In genomic region chr4:6469898-6470501, GRCh38 we compare ENCODE assay signal across 11 cellular contexts. TPM values are rescaled to one million over a fixed set of nuclear protein-coding genes. Genes with fewer than 3 reads are reported as not detected.
DNase-seq lines count a peak whose midpoint lies in the region; ATAC-seq, FAIRE-seq and TF ChIP-seq lines count a peak whose summit lies in the region.
"Had no signal": no experiment of that assay in that cellular context is flagged by ENCODE, and none has a peak within 500 bp of the region (broad histone marks: within the 10 kb centered on the region; RNA-seq: fewer than 3 reads in every experiment).

No MANE protein-coding gene starts in this region.

- peak overlapping the region; percentile 83 for H3K4me2 ChIP-seq in mammary epithelial cell (ENCODE audit: insufficient read depth, low read depth, low read length)
- peak overlapping the region; percentile 68 for H3K4me2 ChIP-seq in HepG2 (ENCODE audit: low read depth, low read length)
- no peak overlapping the region for H3K4me2 ChIP-seq in Karpas-422 (ENCODE audit: low read depth, low read length, poor library complexity, severe bottlenecking)

- TF ChIP-seq EP300 in HepG2 (IDR thresholded peaks at IDR 0.05; ENCODE audit: low read depth in 2 of 2, low read length in 2 of 2) (no peak), HepG2 (CRISPR knock-in tag; IDR thresholded peaks at IDR 0.05; ENCODE audit: borderline replicate concordance) (no peak)

- no peaks in the 10 kb centered on the region for H3K36me3 Mint-ChIP-seq in HFFc6 (ENCODE audit: low read depth)
- H3K36me3 Mint-ChIP-seq in stimulated activated effector memory CD8-positive, alpha-beta T cell treated with anti-CD3 and anti-CD28 coated beads, Interleukin-12 subunit alpha, Interleukin-12 subunit beta, amount 100 ng/mL, for 72 hours: no peaks in the 10 kb centered on the region
- H3K36me3 Mint-ChIP-seq in activated naive CD4-positive, alpha-beta T cell treated with anti-CD3 and anti-CD28 coated beads, Interleukin-2, amount 50 U/mL, for 72 hours: no peaks in the 10 kb centered on the region

- TF ChIP-seq RAD21 in HepG2 (CRISPR knock-in tag; IDR thresholded peaks at IDR 0.05): no peak

- no peaks in the 10 kb centered on the region for H3K79me2 ChIP-seq in mammary epithelial cell (ENCODE audit: insufficient read depth, low read length)
- H3K79me2 ChIP-seq in HepG2 (ENCODE audit: insufficient read depth, low read length): no peaks in the 10 kb centered on the region
- H3K79me2 ChIP-seq in Karpas-422 (ENCODE audit: low read length): no peaks in the 10 kb centered on the region

- TF ChIP-seq POLR2A in HepG2 (IDR thresholded peaks at IDR 0.05; ENCODE audit: insufficient read depth in 1 of 2, low read depth in 2 of 2, low read length in 2 of 2): no peak
- TF ChIP-seq POLR2A in GM12891 (IDR thresholded peaks at IDR 0.05; ENCODE audit: low read depth, low read length): no peak

- peaks cover 3% of the 10 kb centered on the region for H4K20me1 ChIP-seq in mammary epithelial cell (ENCODE audit: insufficient read depth, low read length)
- H4K20me1 ChIP-seq in HepG2 (ENCODE audit: insufficient read depth, low read length): no peaks in the 10 kb centered on the region
- no peaks in the 10 kb centered on the region for H4K20me1 ChIP-seq in Karpas-422 (ENCODE audit: insufficient read depth, low read depth, low read length)

- H3K36me3 ChIP-seq in mammary epithelial cell (ENCODE audit: insufficient read depth, low read length) (no peaks in the 10 kb centered on the region), HepG2 (replicated peaks in 1 of 2; ENCODE audit: control insufficient read depth in 1 of 2, insufficient read depth in 2 of 2, low read length in 2 of 2) (no peaks in the 10 kb centered on the region), Karpas-422 (ENCODE audit: insufficient read depth, low read length) (no peaks in the 10 kb centered on the region)

- dilution Hi-C loops in mammary epithelial cell (cut with HindIII; ENCODE audit: low sequenced_read_pairs): no loop called here

- FAIRE-seq in HepG2 (lab: Jason Lieb, UNC) (no peak), GM12891 (lab: Jason Lieb, UNC) (no peak)

- CTCF ChIA-PET in mammary epithelial cell (lab: Charles Lee; ENCODE audit: low non-redundant PET) (no interaction called here), HepG2 (lab: Yijun Ruan, JAX; ENCODE audit: low intra/inter-chr PET ratio, low total read pairs) (no interaction called here)

- H3K4me3 ChIP-seq in mammary epithelial cell (replicated peaks in 1 of 3; ENCODE audit: insufficient read depth in 1 of 3, low read depth in 2 of 3, low read length in 3 of 3) (no peak overlapping the region), HepG2 (replicated peaks in 1 of 3; ENCODE audit: insufficient read depth in 1 of 3, low read depth in 2 of 3, low read length in 3 of 3) (peak overlapping the region; percentile 26 to 69 (median 43); a peak in 4 of 6 replicates), Karpas-422 (ENCODE audit: low read length) (no peak overlapping the region)

- ATAC-seq in HepG2: no peak
- ATAC-seq in stimulated activated effector memory CD8-positive, alpha-beta T cell treated with anti-CD3 and anti-CD28 coated beads, Interleukin-12 subunit alpha, Interleukin-12 subunit beta, amount 100 ng/mL, for 72 hours: no peak
- no peak for ATAC-seq in HG03378 (IDR thresholded peaks at IDR 0.05; ENCODE audit: unreplicated experiment)
- no peak for ATAC-seq in activated naive CD4-positive, alpha-beta T cell treated with anti-CD3 and anti-CD28 coated beads, Interleukin-2, amount 50 U/mL, for 72 hours

- no peaks in the 10 kb centered on the region; the same call in 1 of the 2 replicates for H3K4me1 Mint-ChIP-seq in HFFc6 (ENCODE audit: low read depth)
- H3K4me1 Mint-ChIP-seq in stimulated activated effector memory CD8-positive, alpha-beta T cell treated with anti-CD3 and anti-CD28 coated beads, Interleukin-12 subunit alpha, Interleukin-12 subunit beta, amount 100 ng/mL, for 72 hours: no peaks in the 10 kb centered on the region

- intact Hi-C loops in mammary epithelial cell (cut with micrococcal nuclease): loop anchor here (5.0 kb wide), 1 partner anchor 77 kb away; no protein-coding TSS in a partner anchor
- intact Hi-C loops in HepG2 (cut with micrococcal nuclease; ENCODE audit: unreplicated experiment): loop anchor here (5.0 kb wide), 1 partner anchor 77 kb away; no protein-coding TSS in a partner anchor

- 41% methylated on average over 15 of the region's 18 CpGs for WGBS in mammary epithelial cell (ENCODE audit: low coverage, missing lambda C conversion rate)
- WGBS in HepG2 (ENCODE audit: low lambda C conversion rate): 29% methylated on average over 14 of the region's 18 CpGs

- H3K9me3 ChIP-seq in mammary epithelial cell (replicated peaks; ENCODE audit: insufficient read depth, low read length): no peaks in the 10 kb centered on the region
- no peaks in the 10 kb centered on the region for H3K9me3 ChIP-seq in HepG2 (ENCODE audit: low read length)
- no peaks in the 10 kb centered on the region for H3K9me3 ChIP-seq in Karpas-422 (ENCODE audit: low read length)

- H3K27ac ChIP-seq in mammary epithelial cell (ENCODE audit: insufficient read depth, low read depth, low read length): no peak overlapping the region
- no peak overlapping the region for H3K27ac ChIP-seq in HepG2 (ENCODE audit: extremely low read length, insufficient read depth, low read length)
- H3K27ac ChIP-seq in Karpas-422 (ENCODE audit: low read length): no peak overlapping the region

- H3K9me3 Mint-ChIP-seq in HFFc6: no peaks in the 10 kb centered on the region
- H3K9me3 Mint-ChIP-seq in stimulated activated effector memory CD8-positive, alpha-beta T cell treated with anti-CD3 and anti-CD28 coated beads, Interleukin-12 subunit alpha, Interleukin-12 subunit beta, amount 100 ng/mL, for 72 hours: no peaks in the 10 kb centered on the region
- H3K9me3 Mint-ChIP-seq in activated naive CD4-positive, alpha-beta T cell treated with anti-CD3 and anti-CD28 coated beads, Interleukin-2, amount 50 U/mL, for 72 hours: no peaks in the 10 kb centered on the region

- BruUV-seq in mammary epithelial cell (replicated peaks; lab: Mats Ljungman, UMichigan) (no TSS peak), HepG2 (replicated peaks; lab: Mats Ljungman, UMichigan) (no TSS peak)

- H3K27me3 Mint-ChIP-seq in HFFc6 (ENCODE audit: insufficient read depth): peaks cover 48% of the 10 kb centered on the region

- in situ Hi-C loops in mammary epithelial cell (cut with MboI; ENCODE audit: low sequenced_read_pairs in 2 of 2) (no loop called here), HepG2 (cut with HindIII; ENCODE audit: extremely low pct_ligation_motif_present, low pct_unique_long_range_greater_than_20kb) (no loop called here)

- H3K4me3 Mint-ChIP-seq in HFFc6: peak overlapping the region; percentile 76
- H3K4me3 Mint-ChIP-seq in stimulated activated effector memory CD8-positive, alpha-beta T cell treated with anti-CD3 and anti-CD28 coated beads, Interleukin-12 subunit alpha, Interleukin-12 subunit beta, amount 100 ng/mL, for 72 hours: peak overlapping the region; percentile 48

- peak overlapping the region; percentile 38; the same call in 1 of the 2 replicates for H3K27ac Mint-ChIP-seq in HFFc6
- H3K27ac Mint-ChIP-seq in stimulated activated effector memory CD8-positive, alpha-beta T cell treated with anti-CD3 and anti-CD28 coated beads, Interleukin-12 subunit alpha, Interleukin-12 subunit beta, amount 100 ng/mL, for 72 hours: no peak overlapping the region
- H3K27ac Mint-ChIP-seq in activated naive CD4-positive, alpha-beta T cell treated with anti-CD3 and anti-CD28 coated beads, Interleukin-2, amount 50 U/mL, for 72 hours: no peak overlapping the region

- no peak for TF ChIP-seq CTCF in HFFc6 (IDR thresholded peaks at IDR 0.05)
- no peak for TF ChIP-seq CTCF in mammary epithelial cell (conservative IDR thresholded peaks at IDR 0.05 in 1 of 2, IDR thresholded peaks at IDR 0.05 in 1 of 2; ENCODE audit: extremely low read depth in 1 of 2, insufficient read depth in 1 of 2, low read depth in 1 of 2, low read length in 2 of 2)
- no peak for TF ChIP-seq CTCF in HepG2 (CRISPR knock-in tag; IDR thresholded peaks at IDR 0.05)

- POLR2A ChIA-PET in HepG2 (lab: Yijun Ruan, JAX): no interaction called here

- peaks cover 23% of the 10 kb centered on the region for H3K27me3 ChIP-seq in mammary epithelial cell (ENCODE audit: insufficient read depth, low read length)
- H3K27me3 ChIP-seq in HepG2 (ENCODE audit: control insufficient read depth in 1 of 2, insufficient read depth in 2 of 2, low read length in 2 of 2): peaks cover 11 to 56% of the 10 kb centered on the region in 2 experiments; a peak in 4 of 5 replicates
- no peaks in the 10 kb centered on the region for H3K27me3 ChIP-seq in Karpas-422 (ENCODE audit: low read length)

- H3K4me1 ChIP-seq in mammary epithelial cell (ENCODE audit: insufficient read depth, low read length) (peaks cover 8% of the 10 kb centered on the region), HepG2 (ENCODE audit: insufficient read depth, low read length) (no peaks in the 10 kb centered on the region), Karpas-422 (ENCODE audit: low read length) (no peaks in the 10 kb centered on the region)

- DNase-seq in HFFc6 (no peak), mammary epithelial cell (no peak), HepG2 (ENCODE audit: low spot score) (no peak), GM12891 (ENCODE audit: insufficient read length, low spot score) (no peak), Karpas-422 (no peak)
- no peak for DNase-seq in stimulated activated effector memory CD8-positive, alpha-beta T cell treated with anti-CD3 and anti-CD28 coated beads, Interleukin-12 subunit alpha, Interleukin-12 subunit beta, amount 100 ng/mL, for 72 hours (ENCODE audit: low spot score in 2 of 2)
- DNase-seq in activated naive CD4-positive, alpha-beta T cell treated with anti-CD3 and anti-CD28 coated beads, Interleukin-2, amount 50 U/mL, for 72 hours (ENCODE audit: low spot score in 2 of 2): no peak
- DNase-seq: cortex of kidney, NCI-H524 had no signal

- H3K9me2 ChIP-seq in Karpas-422 (replicated peaks; ENCODE audit: insufficient read depth, low read length): no peaks in the 10 kb centered on the region

- H2AFZ ChIP-seq in mammary epithelial cell (ENCODE audit: low read depth, low read length) (no peak overlapping the region), HepG2 (ENCODE audit: low read length) (no peak overlapping the region), Karpas-422 (ENCODE audit: low read length) (no peak overlapping the region)

- H3K9ac ChIP-seq in mammary epithelial cell (ENCODE audit: insufficient read depth, low read length) (no peak overlapping the region), HepG2 (ENCODE audit: insufficient read depth, low read depth, low read length) (no peak overlapping the region), Karpas-422 (ENCODE audit: low read length) (no peak overlapping the region)

RNA-seq across cellular contexts. Expression of gene PPP2R2C, which starts 2.4 kb away (rescaled TPM):
- total RNA-seq in HFFc6 (2021; fragmentation: NEBNext Ultra II Directional; extraction: Animal tissue kit (Norgen Biotek cat#: 25700)): under 1 TPM in 4 of 6 experiments, not detected in 2; 0.14 to 0.25 (median 0.23) TPM
- under 1 TPM; 0.17 to 0.24 TPM for total RNA-seq in mammary epithelial cell
- polyA plus RNA-seq in mammary epithelial cell: 0.18 TPM
- polyA minus RNA-seq in mammary epithelial cell: not detected
- total RNA-seq in HepG2 (2016; rRNA removed; fragmentation: Illumina TruSeq; extraction: Trizol): 0.60 and 1.2 TPM in 2 replicates
- 0.18 and 0.30 TPM in 2 replicates for total RNA-seq in HepG2 (2016; cell fraction: cytosol; rRNA removed; fragmentation: Illumina TruSeq; extraction: Trizol; ENCODE audit: low read depth)
- total RNA-seq in HepG2 (2016; cell fraction: insoluble cytoplasmic fraction; rRNA removed; fragmentation: Illumina TruSeq; extraction: Trizol): 0.69 and 1.1 TPM in 2 replicates
- total RNA-seq in HepG2 (2016; cell fraction: membrane; rRNA removed; fragmentation: Illumina TruSeq; extraction: Trizol): 0.83 and 1.1 TPM in 2 replicates
- 0.53 and 0.78 TPM in 2 replicates for total RNA-seq in HepG2 (2016; cell fraction: nucleus; rRNA removed; fragmentation: Illumina TruSeq; extraction: Trizol)
- polyA plus RNA-seq in HepG2 (2011; rRNA removed): 7.0 and 8.6 TPM in 2 replicates
- 7.1 and 8.6 TPM in 2 replicates for polyA plus RNA-seq in HepG2 (2011; cell fraction: cytosol; rRNA removed)
- polyA plus RNA-seq in HepG2 (2011; cell fraction: nucleus; rRNA removed): 5.4 and 5.9 TPM in 2 replicates
- 2.1 and 2.2 TPM in 2 replicates for polyA plus RNA-seq in HepG2 (2012)
- 0.25 and 0.43 TPM in 2 replicates for polyA plus RNA-seq in HepG2 (2016; cell fraction: cytosol; fragmentation: Illumina TruSeq; extraction: Trizol; ENCODE audit: low read depth)
- polyA plus RNA-seq in HepG2 (2016; cell fraction: insoluble cytoplasmic fraction; fragmentation: Illumina TruSeq; extraction: Trizol; ENCODE audit: low read depth): 2.3 TPM in 2 replicates
- polyA plus RNA-seq in HepG2 (2016; cell fraction: membrane; fragmentation: Illumina TruSeq; extraction: Trizol; ENCODE audit: low read depth): 0.92 and 1.3 TPM in 2 replicates
- polyA plus RNA-seq in HepG2 (2016; cell fraction: nucleus; fragmentation: Illumina TruSeq; extraction: Trizol; ENCODE audit: insufficient read depth, low read depth): 2.0 and 2.3 TPM in 2 replicates
- 0.07 and 17.8 TPM in 2 replicates for polyA minus RNA-seq in HepG2 (2011; rRNA and poly(A)+ RNA removed; ENCODE audit: low replicate concordance)
- 3.9 and 5.6 TPM in 2 replicates for polyA minus RNA-seq in HepG2 (2011; cell fraction: cytosol; rRNA and poly(A)+ RNA removed)
- 6.0 and 6.7 TPM in 2 replicates for polyA minus RNA-seq in HepG2 (2011; cell fraction: nucleus; rRNA and poly(A)+ RNA removed)
- polyA plus RNA-seq in GM12891 (2012; ENCODE audit: low read depth, missing spikeins): 0.12 TPM
- not detected in 2 replicates for total RNA-seq in Karpas-422 (2014; rRNA removed; shearing (Covaris generic); ENCODE audit: low replicate concordance)
- total RNA-seq in activated naive CD4-positive, alpha-beta T cell treated with anti-CD3 and anti-CD28 coated beads, Interleukin-2, amount 50 U/mL, for 72 hours: not detected
- total RNA-seq: mononuclear cell had no signal

Comparison
In these comparisons a context has a peak if more than half of its experiments do, and no peak if none do; other contexts are left out.
1. H3K4me3 ChIP-seq: peak in HepG2 (3 of 3); none in mammary epithelial cell (0 of 3) and Karpas-422 (single experiment).